In genomic region chr14:67359775-67360468, GRCh38 we compare ENCODE assay signal across 8 cellular contexts. TPM values are rescaled to one million over a fixed set of nuclear protein-coding genes. Genes with fewer than 3 reads are reported as not detected.
A peak's percentile ranks its signal among the peaks of the same experiment; 100 is the strongest.
DNase-seq lines count a peak whose midpoint lies in the region; ATAC-seq and TF ChIP-seq lines count a peak whose summit lies in the region.

Gene ATP6V1D (minus strand): TSS chr14:67359804. CDS start chr14:67359698, 106 bp downstream.
Gene EIF2S1 (plus strand): TSS chr14:67360328. CDS start chr14:67364768, 4,440 bp downstream.

- H3K36me3 Mint-ChIP-seq in activated naive CD8-positive, alpha-beta T cell, result peaks cover 6% of the 10 kb centered on the region

- no peaks in the 10 kb centered on the region for H3K27me3 ChIP-seq in osteoblast (ENCODE audit: insufficient read depth, low read length)
- no peaks in the 10 kb centered on the region for H3K27me3 ChIP-seq in thymus (ENCODE audit: control insufficient read depth, insufficient read depth)

- peak within 1 kb of the TSS; percentile 95 for H3K4me3 Mint-ChIP-seq in activated naive CD8-positive, alpha-beta T cell

- DNase-seq in GM10266 (ENCODE audit: extremely low spot score), result peak; percentile 94
- peak; percentile 100 for DNase-seq in NCI-H1092 (lab: John Stamatoyannopoulos, UW)
- DNase-seq in SKM-1 (lab: John Stamatoyannopoulos, UW; ENCODE audit: unreplicated experiment), result peak; percentile 56
- DNase-seq in glomerular visceral epithelial cell (ENCODE audit: extremely low spot score), result peak; percentile 99
- DNase-seq in osteoblast (ENCODE audit: insufficient read length, low spot score, missing footprints), result peak; percentile 96

- peak; percentile 91 for ATAC-seq in HG02588 (IDR thresholded peaks at IDR 0.05; ENCODE audit: unreplicated experiment)

- peaks cover 66% of the 10 kb centered on the region for H3K4me1 Mint-ChIP-seq in activated naive CD8-positive, alpha-beta T cell (ENCODE audit: low read depth)

- WGBS in thymus, result under 1% methylated on average over 47 of the region's 47 CpGs

- H3K4me1 ChIP-seq in osteoblast (ENCODE audit: insufficient read depth, low read length), result peaks cover 33% of the 10 kb centered on the region
- H3K4me1 ChIP-seq in thymus (ENCODE audit: control insufficient read depth, insufficient read depth, low read length), result peaks cover 11% of the 10 kb centered on the region

- H4K20me1 ChIP-seq in osteoblast (ENCODE audit: insufficient read depth, low read length), result peaks cover 44% of the 10 kb centered on the region

- H3K9me3 Mint-ChIP-seq in activated naive CD8-positive, alpha-beta T cell (ENCODE audit: low read depth), result no peaks in the 10 kb centered on the region

- peaks cover 94% of the 10 kb centered on the region for H3K79me2 ChIP-seq in osteoblast (ENCODE audit: insufficient read depth, low read length)

- H3K27me3 Mint-ChIP-seq in activated naive CD8-positive, alpha-beta T cell, result no peaks in the 10 kb centered on the region

- no peaks in the 10 kb centered on the region for H3K9me3 ChIP-seq in osteoblast (ENCODE audit: low read depth, low read length)
- no peaks in the 10 kb centered on the region for H3K9me3 ChIP-seq in thymus (ENCODE audit: control insufficient read depth)

- H3K27ac ChIP-seq in osteoblast (ENCODE audit: low read depth, low read length) (peak within 1 kb of the TSS; percentile 100), thymus (ENCODE audit: low read depth) (peak within 1 kb of the TSS; percentile 77)

- peak within 1 kb of the TSS; percentile 99 for H3K27ac Mint-ChIP-seq in activated naive CD8-positive, alpha-beta T cell

- peak within 1 kb of the TSS; percentile 100 for H3K4me2 ChIP-seq in osteoblast (ENCODE audit: insufficient read depth, low read length)

- H3K4me3 ChIP-seq in osteoblast (ENCODE audit: insufficient read depth, low read length) (peak within 1 kb of the TSS; percentile 89), thymus (ENCODE audit: low read length) (peak within 1 kb of the TSS; percentile 63)

- H2AFZ ChIP-seq in osteoblast (ENCODE audit: low read length), result peak within 1 kb of the TSS; percentile 100

- peaks cover 10% of the 10 kb centered on the region for H3K36me3 ChIP-seq in osteoblast (ENCODE audit: insufficient read depth, low read length)
- no peaks in the 10 kb centered on the region for H3K36me3 ChIP-seq in thymus (ENCODE audit: control insufficient read depth, insufficient read depth)

- TF ChIP-seq CTCF in GM10266 (IDR thresholded peaks at IDR 0.05; ENCODE audit: control insufficient read depth, insufficient read depth, low read depth, missing control alignments) (peak; percentile 98), osteoblast (IDR thresholded peaks at IDR 0.05; ENCODE audit: extremely low read depth, low read depth, low read length) (peak; percentile 100)

RNA-seq across cellular contexts. Expression of gene ATP6V1D, which starts in this region (rescaled TPM):
- total RNA-seq in osteoblast, result 111 and 140 TPM in 2 replicates
- 71.1 TPM for polyA plus RNA-seq in thymus

RNA-seq across cellular contexts. Expression of gene EIF2S1, which starts in this region (rescaled TPM):
- 127 and 152 TPM in 2 replicates for total RNA-seq in osteoblast
- polyA plus RNA-seq in thymus, result 42.7 TPM

Comparison
In these comparisons a context has a peak if more than half of its experiments do, and no peak if none do; other contexts are left out.
1. Peak in every context shown above with its lines: DNase-seq, ATAC-seq, H3K4me3 ChIP-seq and H3K27ac ChIP-seq.